13 cellular contexts compared by ENCODE assay signal in the genomic region with DNA sequence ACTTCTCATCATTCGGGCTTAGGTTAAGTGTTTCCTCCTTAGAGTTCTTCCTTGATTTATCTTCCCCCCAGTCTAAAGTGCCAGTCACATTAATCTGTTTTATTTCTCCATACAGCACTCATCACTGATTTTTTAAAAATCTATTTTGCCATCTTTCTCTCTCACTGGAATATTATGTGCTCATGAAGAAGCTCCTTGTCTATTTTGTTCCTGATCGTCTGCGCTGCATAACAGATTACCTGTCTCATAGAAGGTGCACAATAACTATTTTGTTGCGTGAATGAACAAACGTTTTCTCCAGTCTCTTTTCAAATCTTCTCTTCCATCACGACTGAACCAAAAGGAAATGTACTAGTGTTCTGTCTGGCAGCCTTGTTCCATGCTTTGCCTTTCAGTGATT. TPM values are rescaled to one million over a fixed set of nuclear protein-coding genes. Genes with fewer than 3 reads are reported as not detected.
DNase-seq lines count a peak whose midpoint lies in the region; ATAC-seq and TF ChIP-seq lines count a peak whose summit lies in the region.
"Had no signal": no experiment of that assay in that cellular context is flagged by ENCODE, and none has a peak within 500 bp of the region (broad histone marks: within the 10 kb centered on the region; RNA-seq: fewer than 3 reads in every experiment).

No MANE protein-coding gene starts in this region.

- peaks cover 32% of the 10 kb centered on the region for H3F3A ChIP-seq in GM23248 (ENCODE audit: insufficient read depth)

- H3K36me3 Mint-ChIP-seq in Calu3 (ENCODE audit: insufficient read depth, unreplicated experiment) (peaks cover 77% of the 10 kb centered on the region), naive B cell (peaks cover 12 to 18% of the 10 kb centered on the region in 2 donors)
- H3K36me3 Mint-ChIP-seq in activated T-helper 1 cell treated with anti-CD3 and anti-CD28 coated beads, Interleukin-12 subunit alpha, Interleukin-12 subunit beta, Interleukin-2, Interleukin-4 antibody, amounts not matched to agents 30 ng/mL and 10 ng/mL and 1 ng/mL, durations not matched to agents 14 hours and 24 hours and 36 hours (ENCODE audit: low read depth), result peaks cover 40% of the 10 kb centered on the region

- H4K20me1 ChIP-seq in BLaER1 (peaks cover 68% of the 10 kb centered on the region), GM23248 (ENCODE audit: insufficient read depth) (no peaks in the 10 kb centered on the region)

- 92 to 94% methylated on average over 6 of the region's 6 CpGs for WGBS in GM23248 (ENCODE audit: low coverage in 1 of 2, low lambda C conversion rate in 2 of 2, missing lambda C conversion rate in 2 of 2), 2 experiments

- no peaks in the 10 kb centered on the region for H3K9me2 ChIP-seq in GM23248 (ENCODE audit: insufficient read depth)

- no peak for TF ChIP-seq CTCF in Calu3 (IDR thresholded peaks at IDR 0.05; ENCODE audit: unreplicated experiment)

- H3K27ac ChIP-seq in BLaER1, result no peak overlapping the region
- no peak overlapping the region for H3K27ac ChIP-seq in GM23248

- no TSS peak for BruUV-seq in Calu3 (replicated peaks; lab: Mats Ljungman, UMichigan)

- H3K9me3 Mint-ChIP-seq in Calu3 (ENCODE audit: low read depth, unreplicated experiment), result peaks cover 6% of the 10 kb centered on the region
- H3K9me3 Mint-ChIP-seq in activated T-helper 1 cell treated with anti-CD3 and anti-CD28 coated beads, Interleukin-12 subunit alpha, Interleukin-12 subunit beta, Interleukin-2, Interleukin-4 antibody, amounts not matched to agents 30 ng/mL and 10 ng/mL and 1 ng/mL, durations not matched to agents 14 hours and 24 hours and 36 hours, result peaks cover 7% of the 10 kb centered on the region
- H3K9me3 Mint-ChIP-seq in naive B cell, result peaks cover 0 to 11% (median 6%) of the 10 kb centered on the region in 7 donors

- intact Hi-C loops in Calu3 (cut with micrococcal nuclease; ENCODE audit: unreplicated experiment), result no loop called here
- intact Hi-C loops in activated T-helper 1 cell treated with anti-CD3 and anti-CD28 coated beads, Interleukin-12 subunit alpha, Interleukin-12 subunit beta, Interleukin-2, Interleukin-4 antibody, amounts not matched to agents 30 ng/mL and 10 ng/mL and 1 ng/mL, durations not matched to agents 14 hours and 24 hours and 36 hours (cut with micrococcal nuclease), result no loop called here

- peaks cover 2% of the 10 kb centered on the region; the same call in 1 of the 2 replicates for H3K9me3 ChIP-seq in BLaER1
- no peaks in the 10 kb centered on the region for H3K9me3 ChIP-seq in GM23248 (ENCODE audit: low read depth)
- H3K9me3 ChIP-seq: BE2C had no signal

- in situ Hi-C loops in GM23248 (cut with MboI), result no loop called here

- H2AFZ ChIP-seq in GM23248, result no peak overlapping the region

- H3K4me1 ChIP-seq in BLaER1 (peaks cover 31% of the 10 kb centered on the region), GM23248 (ENCODE audit: insufficient read depth) (peaks cover 38% of the 10 kb centered on the region)
- H3K4me1 ChIP-seq: BE2C had no signal

- DNase-seq in Calu3 (no peak), naive B cell (no peak), NCI-H446 (lab: John Stamatoyannopoulos, UW) (no peak), GM23248 (no peak)
- no peak for DNase-seq in activated T-helper 1 cell treated with anti-CD3 and anti-CD28 coated beads, Interleukin-12 subunit alpha, Interleukin-12 subunit beta, Interleukin-2, Interleukin-4 antibody, amounts not matched to agents 30 ng/mL and 10 ng/mL and 1 ng/mL, durations not matched to agents 14 hours and 24 hours and 36 hours (ENCODE audit: low spot score)
- DNase-seq: activated gamma-delta T cell; BE2C; central memory CD4-positive, alpha-beta T cell; NCI-H1417 treated with DMSO at 0.1 percent for 48 hours; stimulated activated CD8-positive, alpha-beta memory T cell treated with anti-CD3 and anti-CD28 coated beads, Interleukin-4, amount 100 ng/mL, for 48 hours had no signal

- no peaks in the 10 kb centered on the region for H3K27me3 ChIP-seq in BLaER1
- H3K27me3 ChIP-seq in GM23248 (replicated peaks; ENCODE audit: insufficient read depth), result no peaks in the 10 kb centered on the region
- H3K27me3 ChIP-seq: BE2C had no signal

- H3K4me3 Mint-ChIP-seq in Calu3 (ENCODE audit: low read depth, unreplicated experiment), result peak overlapping the region; percentile 2
- peak overlapping the region; percentile 31 for H3K4me3 Mint-ChIP-seq in activated T-helper 1 cell treated with anti-CD3 and anti-CD28 coated beads, Interleukin-12 subunit alpha, Interleukin-12 subunit beta, Interleukin-2, Interleukin-4 antibody, amounts not matched to agents 30 ng/mL and 10 ng/mL and 1 ng/mL, durations not matched to agents 14 hours and 24 hours and 36 hours
- H3K4me3 Mint-ChIP-seq in naive B cell, result peak overlapping the region; percentile 2 to 97 (median 84)

- ATAC-seq in naive B cell (ENCODE audit: low read depth in 2 of 2), result no peak
- ATAC-seq in HG03439 (IDR thresholded peaks at IDR 0.05; ENCODE audit: unreplicated experiment), result no peak
- no peak for ATAC-seq in HG03108 (IDR thresholded peaks at IDR 0.05; ENCODE audit: unreplicated experiment)

- H3K27ac Mint-ChIP-seq in Calu3 (ENCODE audit: unreplicated experiment) (no peak overlapping the region), naive B cell (peak overlapping the region; percentile 44 to 99 (median 88))
- peak overlapping the region; percentile 40 for H3K27ac Mint-ChIP-seq in activated T-helper 1 cell treated with anti-CD3 and anti-CD28 coated beads, Interleukin-12 subunit alpha, Interleukin-12 subunit beta, Interleukin-2, Interleukin-4 antibody, amounts not matched to agents 30 ng/mL and 10 ng/mL and 1 ng/mL, durations not matched to agents 14 hours and 24 hours and 36 hours

- H3K36me3 ChIP-seq in BLaER1 (peaks cover 61% of the 10 kb centered on the region), GM23248 (ENCODE audit: low read depth) (peaks cover 5% of the 10 kb centered on the region; the same call in 1 of the 2 replicates)

- no peak overlapping the region for H3K9ac ChIP-seq in BLaER1
- H3K9ac ChIP-seq in GM23248, result no peak overlapping the region

- H3K79me2 ChIP-seq in GM23248 (ENCODE audit: insufficient read depth), result peaks cover 83% of the 10 kb centered on the region

- H3K27me3 Mint-ChIP-seq in Calu3 (ENCODE audit: unreplicated experiment) (no peaks in the 10 kb centered on the region), naive B cell (no peaks in the 10 kb centered on the region)
- H3K27me3 Mint-ChIP-seq in activated T-helper 1 cell treated with anti-CD3 and anti-CD28 coated beads, Interleukin-12 subunit alpha, Interleukin-12 subunit beta, Interleukin-2, Interleukin-4 antibody, amounts not matched to agents 30 ng/mL and 10 ng/mL and 1 ng/mL, durations not matched to agents 14 hours and 24 hours and 36 hours (ENCODE audit: insufficient read depth), result no peaks in the 10 kb centered on the region

- H3K4me1 Mint-ChIP-seq in Calu3 (ENCODE audit: low read depth, unreplicated experiment) (peaks cover 38% of the 10 kb centered on the region), naive B cell (peaks cover 60 to 80% (median 76%) of the 10 kb centered on the region in 3 donors)
- peaks cover 61% of the 10 kb centered on the region for H3K4me1 Mint-ChIP-seq in activated T-helper 1 cell treated with anti-CD3 and anti-CD28 coated beads, Interleukin-12 subunit alpha, Interleukin-12 subunit beta, Interleukin-2, Interleukin-4 antibody, amounts not matched to agents 30 ng/mL and 10 ng/mL and 1 ng/mL, durations not matched to agents 14 hours and 24 hours and 36 hours (ENCODE audit: low read depth)

- H3K4me3 ChIP-seq in BLaER1 (no peak overlapping the region), GM23248 (no peak overlapping the region)

- H3K4me2 ChIP-seq in BLaER1, result peak overlapping the region; percentile 93
- no peak overlapping the region for H3K4me2 ChIP-seq in GM23248 (ENCODE audit: unreplicated experiment)

- CTCF ChIA-PET in Calu3 (lab: Charles Lee), result no interaction called here

RNA-seq across cellular contexts. Expression of gene ERP29, which starts 2.7 kb away (rescaled TPM):
- 162 and 165 TPM in 2 replicates for total RNA-seq in Calu3 (2022)
- total RNA-seq in activated T-helper 1 cell treated with anti-CD3 and anti-CD28 coated beads, Interleukin-12 subunit alpha, Interleukin-12 subunit beta, Interleukin-2, Interleukin-4 antibody, amounts not matched to agents 30 ng/mL and 10 ng/mL and 1 ng/mL, durations not matched to agents 14 hours and 24 hours and 36 hours, result 60.9 and 62.5 TPM in 2 replicates
- polyA plus RNA-seq in naive B cell (ENCODE audit: low read depth in 6 of 6) (100 to 1,000 TPM; 271 to 327 (median 295) TPM), GM23248 (2016; fragmentation: Nextera tagmentation; extraction: Ambion mirVana) (83.6 and 87.0 TPM in 2 replicates)
- total RNA-seq in GM23248 (2014; rRNA removed; shearing (Covaris generic)), result 61.4 and 65.5 TPM in 2 replicates

RNA-seq across cellular contexts. Expression of gene TMEM116, which starts 3.0 kb away (rescaled TPM):
- 13.0 and 13.5 TPM in 2 replicates for total RNA-seq in Calu3 (2022)
- 10.6 and 11.0 TPM in 2 replicates for total RNA-seq in activated T-helper 1 cell treated with anti-CD3 and anti-CD28 coated beads, Interleukin-12 subunit alpha, Interleukin-12 subunit beta, Interleukin-2, Interleukin-4 antibody, amounts not matched to agents 30 ng/mL and 10 ng/mL and 1 ng/mL, durations not matched to agents 14 hours and 24 hours and 36 hours
- polyA plus RNA-seq in naive B cell (ENCODE audit: low read depth in 6 of 6), result 10 to 100 TPM in 1 of 6 donors, 1 to 10 TPM in 5; 4.2 to 19.0 (median 7.8) TPM
- total RNA-seq in GM23248 (2014; rRNA removed; shearing (Covaris generic)), result 6.7 and 17.1 TPM in 2 replicates
- 10.7 and 11.7 TPM in 2 replicates for polyA plus RNA-seq in GM23248 (2016; fragmentation: Nextera tagmentation; extraction: Ambion mirVana)

Comparison
In these comparisons a context has a peak if more than half of its experiments do, and no peak if none do; other contexts are left out.
1. H3K4me3 Mint-ChIP-seq: peak in every context shown above with its lines; median percentile 84 in naive B cell; 31 in activated T-helper 1 cell treated with anti-CD3 and anti-CD28 coated beads, Interleukin-12 subunit alpha, Interleukin-12 subunit beta, Interleukin-2, Interleukin-4 antibody, amounts not matched to agents 30 ng/mL and 10 ng/mL and 1 ng/mL, durations not matched to agents 14 hours and 24 hours and 36 hours; 2 in Calu3.